In genomic region chr13:109131698-109132257, GRCh38 we compare ENCODE assay signal across 8 cellular contexts.
DNase-seq lines count a peak whose midpoint lies in the region; ATAC-seq and TF ChIP-seq lines count a peak whose summit lies in the region.

No MANE protein-coding gene starts in this region.

- POLR2A ChIA-PET in PC-9 (lab: Charles Lee; ENCODE audit: unreplicated experiment) = no interaction called here

- no peak overlapping the region for H3K4me2 ChIP-seq in PC-9

- H3F3A ChIP-seq in PC-9 (ENCODE audit: insufficient read depth, low read depth) = no peaks in the 10 kb centered on the region

- peak; percentile 49 for ATAC-seq in stimulated activated naive CD8-positive, alpha-beta T cell treated with anti-CD3 and anti-CD28 coated beads, Interleukin-15, Interleukin-2, amounts not matched to agents 100 U/mL and 50 U/mL, for 24 hours
- no peak for ATAC-seq in stimulated activated naive CD8-positive, alpha-beta T cell treated with anti-CD3 and anti-CD28 coated beads, Interleukin-15, amount 100 ng/mL, for 72 hours
- peak; percentile 85 for ATAC-seq in HG03342 (IDR thresholded peaks at IDR 0.05; ENCODE audit: unreplicated experiment)

- no peaks in the 10 kb centered on the region for H3K9me3 Mint-ChIP-seq in stimulated activated naive CD8-positive, alpha-beta T cell treated with anti-CD3 and anti-CD28 coated beads, Interleukin-15, amount 100 ng/mL, for 72 hours
- no peaks in the 10 kb centered on the region for H3K9me3 Mint-ChIP-seq in chondrocyte (ENCODE audit: low read depth)

- H2AFZ ChIP-seq in PC-9 = no peak overlapping the region

- H3K27me3 Mint-ChIP-seq in stimulated activated naive CD8-positive, alpha-beta T cell treated with anti-CD3 and anti-CD28 coated beads, Interleukin-15, amount 100 ng/mL, for 72 hours = peaks cover 25% of the 10 kb centered on the region
- no peaks in the 10 kb centered on the region for H3K27me3 Mint-ChIP-seq in chondrocyte (ENCODE audit: low read depth)

- H3K4me1 ChIP-seq in colonic mucosa (no peaks in the 10 kb centered on the region), PC-9 (replicated peaks; ENCODE audit: insufficient read depth) (no peaks in the 10 kb centered on the region)

- H3K36me3 ChIP-seq in colonic mucosa (no peaks in the 10 kb centered on the region), PC-9 (ENCODE audit: low read depth) (no peaks in the 10 kb centered on the region)

- H3K27ac ChIP-seq in colonic mucosa = no peak overlapping the region
- no peak overlapping the region for H3K27ac ChIP-seq in PC-9

- H3K4me3 Mint-ChIP-seq in stimulated activated naive CD8-positive, alpha-beta T cell treated with anti-CD3 and anti-CD28 coated beads, Interleukin-15, amount 100 ng/mL, for 72 hours = no peak overlapping the region
- no peak overlapping the region for H3K4me3 Mint-ChIP-seq in chondrocyte (ENCODE audit: unreplicated experiment)

- H3K36me3 Mint-ChIP-seq in chondrocyte (ENCODE audit: low read depth) = no peaks in the 10 kb centered on the region

- H3K9me2 ChIP-seq in PC-9 (ENCODE audit: insufficient read depth) = no peaks in the 10 kb centered on the region; the same call in 1 of the 2 replicates

- DNase-seq in stimulated activated naive CD8-positive, alpha-beta T cell treated with anti-CD3 and anti-CD28 coated beads, Interleukin-15, Interleukin-2, amounts not matched to agents 100 U/mL and 50 U/mL, for 24 hours = no peak
- no peak for DNase-seq in stimulated activated naive CD8-positive, alpha-beta T cell treated with anti-CD3 and anti-CD28 coated beads, Interleukin-15, amount 100 ng/mL, for 72 hours
- DNase-seq in chondrocyte (ENCODE audit: low spot score) (no peak), colonic mucosa (no peak), PC-9 (no peak)
- no peak for DNase-seq in effector CD4-positive, alpha-beta T cell
- no peak for DNase-seq in activated effector memory CD4-positive, alpha-beta T cell treated with anti-CD3 and anti-CD28 coated beads, Interleukin-2, amount 50 U/mL, for 16 hours

- CTCF ChIA-PET in PC-9 (lab: Charles Lee) = no interaction called here

- H3K27ac Mint-ChIP-seq in stimulated activated naive CD8-positive, alpha-beta T cell treated with anti-CD3 and anti-CD28 coated beads, Interleukin-15, amount 100 ng/mL, for 72 hours = no peak overlapping the region
- H3K27ac Mint-ChIP-seq in chondrocyte (ENCODE audit: unreplicated experiment) = peak overlapping the region; percentile 89

- H3K4me3 ChIP-seq in colonic mucosa = no peak overlapping the region
- no peak overlapping the region for H3K4me3 ChIP-seq in PC-9

- no peaks in the 10 kb centered on the region for H3K4me1 Mint-ChIP-seq in stimulated activated naive CD8-positive, alpha-beta T cell treated with anti-CD3 and anti-CD28 coated beads, Interleukin-15, amount 100 ng/mL, for 72 hours
- H3K4me1 Mint-ChIP-seq in chondrocyte (ENCODE audit: low read depth) = peaks cover 34% of the 10 kb centered on the region

- TF ChIP-seq CTCF in chondrocyte (IDR thresholded peaks at IDR 0.05) = no peak
- no peak for TF ChIP-seq CTCF in colonic mucosa (IDR thresholded peaks at IDR 0.05)
- no peak for TF ChIP-seq CTCF in PC-9 (conservative IDR thresholded peaks at IDR 0.05)

- H3K9ac ChIP-seq in colonic mucosa (ENCODE audit: low read depth in 2 of 2, low read length in 2 of 2) = no peak overlapping the region

- no peaks in the 10 kb centered on the region for H3K9me3 ChIP-seq in colonic mucosa
- no peaks in the 10 kb centered on the region for H3K9me3 ChIP-seq in PC-9 (ENCODE audit: insufficient read depth, low read depth)

- H3K79me2 ChIP-seq in PC-9 (ENCODE audit: low read depth) = no peaks in the 10 kb centered on the region

- no TSS peak for BruUV-seq in PC-9 (replicated peaks; lab: Mats Ljungman, UMichigan)

- H3K27me3 ChIP-seq in colonic mucosa (no peaks in the 10 kb centered on the region), PC-9 (ENCODE audit: insufficient read depth, low read depth) (no peaks in the 10 kb centered on the region)

- H4K20me1 ChIP-seq in PC-9 (ENCODE audit: insufficient read depth) = no peaks in the 10 kb centered on the region

- intact Hi-C loops in colonic mucosa (cut with DNase I) (no loop called here), PC-9 (cut with micrococcal nuclease; ENCODE audit: unreplicated experiment) (no loop called here)
